Comparison of ENCODE assay signal across 12 cellular contexts in genomic region chr5:150141544-150142188, GRCh38. TPM values are rescaled to one million over a fixed set of nuclear protein-coding genes. Genes with fewer than 3 reads are reported as not detected.
A peak's percentile ranks its signal among the peaks of the same experiment; 100 is the strongest.
DNase-seq lines count a peak whose midpoint lies in the region; TF ChIP-seq lines count a peak whose summit lies in the region.
"Had no signal": no experiment of that assay in that cellular context is flagged by ENCODE, and none has a peak within 500 bp of the region (broad histone marks: within the 10 kb centered on the region; RNA-seq: fewer than 3 reads in every experiment).

No MANE protein-coding gene starts in this region.

- H3K36me3 ChIP-seq in ACC112 (ENCODE audit: insufficient read depth, low read length) (no peaks in the 10 kb centered on the region), Peyer's patch (no peaks in the 10 kb centered on the region), osteoblast (ENCODE audit: insufficient read depth, low read length) (peaks cover 14% of the 10 kb centered on the region)

- no peaks in the 10 kb centered on the region for H4K20me1 ChIP-seq in osteoblast (ENCODE audit: insufficient read depth, low read length)

- H3K27ac ChIP-seq in ACC112 (ENCODE audit: low read depth, low read length) (peak overlapping the region; percentile 98), Peyer's patch (peak overlapping the region in 3 of 4 donors; percentile 70 to 84 (median 81)), osteoblast (ENCODE audit: low read depth, low read length) (peak overlapping the region; percentile 96)

- H3K9me3 ChIP-seq in Peyer's patch (no peaks in the 10 kb centered on the region), osteoblast (ENCODE audit: low read depth, low read length) (no peaks in the 10 kb centered on the region)

- H3K4me3 ChIP-seq in ACC112 (ENCODE audit: low read depth, low read length) = no peak overlapping the region
- H3K4me3 ChIP-seq in Peyer's patch = no peak overlapping the region
- H3K4me3 ChIP-seq in osteoblast (ENCODE audit: insufficient read depth, low read length) = no peak overlapping the region

- TF ChIP-seq CTCF in Peyer's patch (IDR thresholded peaks at IDR 0.05) (no peak), osteoblast (IDR thresholded peaks at IDR 0.05; ENCODE audit: extremely low read depth, low read depth, low read length) (no peak), GM10248 (IDR thresholded peaks at IDR 0.05; ENCODE audit: control extremely low read depth, extremely low read depth, low read depth, missing control alignments) (no peak)

- H3K27me3 ChIP-seq in ACC112 (ENCODE audit: insufficient read depth, low read length) (no peaks in the 10 kb centered on the region), Peyer's patch (no peaks in the 10 kb centered on the region), osteoblast (ENCODE audit: insufficient read depth, low read length) (no peaks in the 10 kb centered on the region)

- H3K4me1 ChIP-seq in ACC112 (ENCODE audit: control insufficient read depth, insufficient read depth, low read length, unreplicated experiment) (peaks cover 89% of the 10 kb centered on the region), Peyer's patch (peaks cover 0 to 76% (median 0%) of the 10 kb centered on the region in 4 donors), osteoblast (ENCODE audit: insufficient read depth, low read length) (peaks cover 89% of the 10 kb centered on the region)

- DNase-seq in Peyer's patch (no peak), fibroblast of gingiva (ENCODE audit: low read depth) (peak; percentile 79), osteoblast (ENCODE audit: insufficient read length, low spot score, missing footprints) (no peak), nucleus accumbens (lab: John Stamatoyannopoulos, UW) (no peak), NCI-H187 treated with DMSO at 0.1 percent for 48 hours (lab: John Stamatoyannopoulos, UW) (no peak), NCI-H2081 (lab: John Stamatoyannopoulos, UW) (no peak), GM10248 (ENCODE audit: extremely low spot score) (no peak)
- DNase-seq: stimulated activated CD4-positive, alpha-beta T cell treated with anti-CD3 and anti-CD28 coated beads, Interleukin-12 subunit alpha, Interleukin-12 subunit beta, amount 100 ng/mL, for 4 hours; T1000 had no signal

- POLR2A ChIA-PET in GM10248 (lab: Yijun Ruan, JAX) = no interaction called here

- peaks cover 36% of the 10 kb centered on the region for H3K79me2 ChIP-seq in ACC112 (ENCODE audit: control insufficient read depth, insufficient read depth, low read length, unreplicated experiment)
- H3K79me2 ChIP-seq in osteoblast (ENCODE audit: insufficient read depth, low read length) = peaks cover 78% of the 10 kb centered on the region

- TF ChIP-seq POLR2A in Peyer's patch (IDR thresholded peaks at IDR 0.05) = no peak

- peak overlapping the region; percentile 5 for H3K4me2 ChIP-seq in osteoblast (ENCODE audit: insufficient read depth, low read length)

- H2AFZ ChIP-seq in ACC112 (ENCODE audit: low read length, unreplicated experiment) = no peak overlapping the region
- no peak overlapping the region for H2AFZ ChIP-seq in osteoblast (ENCODE audit: low read length)

- CTCF ChIA-PET in GM10248 (lab: Yijun Ruan, JAX) = interaction anchor here (1.5 to 1.6 kb wide), 2 partner anchors 18 to 77 kb away, joined by 3 read pairs; no protein-coding TSS in a partner anchor

RNA-seq across cellular contexts. Expression of gene PDGFRB, which starts 14.0 kb away (rescaled TPM):
- total RNA-seq in Peyer's patch (10 to 100 TPM; 17.5 to 87.5 (median 31.2) TPM), osteoblast (531 and 567 TPM in 2 replicates)

RNA-seq across cellular contexts. Expression of gene CDX1, which starts 24.9 kb away (rescaled TPM):
- 100 to 1,000 TPM; 177 to 429 (median 370) TPM for total RNA-seq in Peyer's patch
- total RNA-seq in osteoblast = 0.29 and 0.36 TPM in 2 replicates
- total RNA-seq: glomerular endothelial cell, NCI-H460 had no signal

RNA-seq across cellular contexts. Expression of gene SLC6A7, which starts 48.2 kb away (rescaled TPM):
- 10 to 100 TPM; 12.3 to 41.6 (median 19.9) TPM for total RNA-seq in Peyer's patch
- total RNA-seq in osteoblast = under 0.01 TPM in 1 of 2 replicates, not detected in the other
- total RNA-seq: glomerular endothelial cell had no signal

RNA-seq across cellular contexts. Expression of gene CSF1R, which starts 55.3 kb away (rescaled TPM):
- total RNA-seq in Peyer's patch (10 to 100 TPM in 3 of 4 donors, 1 to 10 TPM in 1; 2.1 to 24.8 (median 13.5) TPM), osteoblast (0.36 and 0.88 TPM in 2 replicates)
- total RNA-seq: glomerular endothelial cell, NCI-H460 had no signal

Comparison
In these comparisons a context has a peak if more than half of its experiments do, and no peak if none do; other contexts are left out.
1. RNA of gene CDX1, which starts 24.9 kb away (total RNA-seq): 177 to 429 TPM in Peyer's patch; 0.29 to 0.36 TPM in osteoblast; every median in the first group is over 100 times any median in the second.
2. RNA of gene SLC6A7, which starts 48.2 kb away (total RNA-seq): 12.3 to 41.6 TPM in Peyer's patch; under 0.01 TPM in osteoblast; every median in the first group is over 10 times any median in the second.
3. Peak in every context shown above with its lines, with median percentiles within 50 percentile points of each other: H3K27ac ChIP-seq.